Comparison of ENCODE assay signal across 1 cellular context in genomic region chr6:41017663-41018062, GRCh38.
TF ChIP-seq lines count a peak whose summit lies in the region.

No MANE protein-coding gene starts in this region.

TF ChIP-seq in HepG2, 621 proteins besides CTCF, POLR2A, EP300 and RAD21:
- TF ChIP-seq ZNF205 (CRISPR knock-in tag; IDR thresholded peaks at IDR 0.05) (no peak), ZNF326 (CRISPR knock-in tag; IDR thresholded peaks at IDR 0.05; ENCODE audit: borderline replicate concordance) (no peak), ZNF30 (CRISPR knock-in tag; IDR thresholded peaks at IDR 0.05) (no peak), ATF6 (CRISPR knock-in tag; conservative IDR thresholded peaks at IDR 0.05) (no peak)
- TF ChIP-seq, protein P1, sequence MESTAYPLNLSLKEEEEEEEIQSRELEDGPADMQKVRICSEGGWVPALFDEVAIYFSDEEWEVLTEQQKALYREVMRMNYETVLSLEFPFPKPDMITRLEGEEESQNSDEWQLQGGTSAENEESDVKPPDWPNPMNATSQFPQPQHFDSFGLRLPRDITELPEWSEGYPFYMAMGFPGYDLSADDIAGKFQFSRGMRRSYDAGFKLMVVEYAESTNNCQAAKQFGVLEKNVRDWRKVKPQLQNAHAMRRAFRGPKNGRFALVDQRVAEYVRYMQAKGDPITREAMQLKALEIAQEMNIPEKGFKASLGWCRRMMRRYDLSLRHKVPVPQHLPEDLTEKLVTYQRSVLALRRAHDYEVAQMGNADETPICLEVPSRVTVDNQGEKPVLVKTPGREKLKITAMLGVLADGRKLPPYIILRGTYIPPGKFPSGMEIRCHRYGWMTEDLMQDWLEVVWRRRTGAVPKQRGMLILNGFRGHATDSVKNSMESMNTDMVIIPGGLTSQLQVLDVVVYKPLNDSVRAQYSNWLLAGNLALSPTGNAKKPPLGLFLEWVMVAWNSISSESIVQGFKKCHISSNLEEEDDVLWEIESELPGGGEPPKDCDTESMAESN (CRISPR knock-in tag; conservative IDR thresholded peaks at IDR 0.05) = no peak
